1 cellular context compared by ENCODE assay signal in genomic region chr14:92039720-92040430, GRCh38.
A peak's percentile ranks its signal among the peaks of the same experiment; 100 is the strongest.
TF ChIP-seq lines count a peak whose summit lies in the region.

Gene TRIP11 (minus strand): TSS chr14:92040059. CDS start chr14:92039685, 374 bp downstream.

TF ChIP-seq in H1, 55 proteins besides CTCF, POLR2A, EP300 and RAD21 (continued from another document):
- no peak for TF ChIP-seq CHD7 (IDR thresholded peaks at IDR 0.05; ENCODE audit: insufficient replicate concordance, low read length)
- TF ChIP-seq RFX5 (IDR thresholded peaks at IDR 0.05; ENCODE audit: borderline replicate concordance, low read depth, low read length) = no peak
- TF ChIP-seq CBX8 (IDR thresholded peaks at IDR 0.05; ENCODE audit: borderline replicate concordance, low read depth, low read length) = no peak
- 0 out of 2 replicates have a peak, but pooled peaks have one; percentile 10 for TF ChIP-seq SRF (IDR thresholded peaks at IDR 0.05; ENCODE audit: low read depth, low read length)
- no peak for TF ChIP-seq CEBPB (IDR thresholded peaks at IDR 0.05; ENCODE audit: low read depth, low read length)
- TF ChIP-seq BCL11A (IDR thresholded peaks at IDR 0.05; ENCODE audit: low read depth in 2 of 2, low read length in 2 of 2) = no peak
- TF ChIP-seq SAP30 (IDR thresholded peaks at IDR 0.05; ENCODE audit: insufficient read depth, insufficient replicate concordance, low read length) = no peak
- TF ChIP-seq TEAD4 (IDR thresholded peaks at IDR 0.05; ENCODE audit: low read depth, low read length) = no peak
- TF ChIP-seq USF2 (IDR thresholded peaks at IDR 0.05; ENCODE audit: low read length) = 0 out of 2 replicates have a peak, but pooled peaks have one; percentile 6
- TF ChIP-seq YY1 (IDR thresholded peaks at IDR 0.05; ENCODE audit: low read depth, low read length) = peak; percentile 97
- no peak for TF ChIP-seq MAFK (IDR thresholded peaks at IDR 0.05; ENCODE audit: low read depth, low read length)
- peak; percentile 93 for TF ChIP-seq CREB1 (IDR thresholded peaks at IDR 0.05)
- TF ChIP-seq KDM1A (IDR thresholded peaks at IDR 0.05; ENCODE audit: borderline replicate concordance, low read length) = no peak
- TF ChIP-seq CBX5 (IDR thresholded peaks at IDR 0.05; ENCODE audit: low read depth, low read length) = no peak
- peak; percentile 92 for TF ChIP-seq TBP (IDR thresholded peaks at IDR 0.05; ENCODE audit: low read depth, low read length)
- peak; percentile 95 for TF ChIP-seq KDM5A (IDR thresholded peaks at IDR 0.05; ENCODE audit: low read length)
- TF ChIP-seq POLR2AphosphoS5 (IDR thresholded peaks at IDR 0.05; ENCODE audit: low read depth, low read length) = peak; percentile 96
- TF ChIP-seq SIN3A (conservative IDR thresholded peaks at IDR 0.05 in 1 of 2, IDR thresholded peaks at IDR 0.05 in 1 of 2; ENCODE audit: low read depth in 1 of 2, low read length in 2 of 2) = peak; percentile 44 to 55; a peak in 2 of 4 replicates
- TF ChIP-seq TAF1 (IDR thresholded peaks at IDR 0.05; ENCODE audit: low read depth, low read length) = peak; percentile 96
- no peak; a peak in 1 of 4 replicates for TF ChIP-seq HDAC2 (IDR thresholded peaks at IDR 0.05; ENCODE audit: borderline replicate concordance in 1 of 2, low read depth in 2 of 2, low read length in 2 of 2)
- peak; percentile 72 for TF ChIP-seq GTF2F1 (IDR thresholded peaks at IDR 0.05; ENCODE audit: borderline replicate concordance, low read depth, low read length)
- no peak for TF ChIP-seq CHD1 (IDR thresholded peaks at IDR 0.05; ENCODE audit: low read depth, low read length)
- TF ChIP-seq JUND (IDR thresholded peaks at IDR 0.05; ENCODE audit: low read length) = no peak
- TF ChIP-seq NRF1 (IDR thresholded peaks at IDR 0.05; ENCODE audit: low read depth, low read length) = no peak
- TF ChIP-seq KDM4A (IDR thresholded peaks at IDR 0.05; ENCODE audit: low read depth, low read length, severe bottlenecking) = peak; percentile 44
- TF ChIP-seq E2F6 (IDR thresholded peaks at IDR 0.05) = peak; percentile 46
- no peak for TF ChIP-seq JUN (IDR thresholded peaks at IDR 0.05; ENCODE audit: low read depth, low read length)
- TF ChIP-seq EGR1 (IDR thresholded peaks at IDR 0.05; ENCODE audit: borderline replicate concordance, low read depth, low read length) = 0 out of 2 replicates have a peak, but pooled peaks have one; percentile 37
- TF ChIP-seq CHD2 (IDR thresholded peaks at IDR 0.05; ENCODE audit: low read length) = no peak
- TF ChIP-seq RXRA (IDR thresholded peaks at IDR 0.05; ENCODE audit: insufficient read depth, low read depth, low read length) = no peak
- peak; percentile 41 for TF ChIP-seq ATF2 (IDR thresholded peaks at IDR 0.05; ENCODE audit: low read length)
- peak; percentile 76 for TF ChIP-seq MAX (IDR thresholded peaks at IDR 0.05)
- no peak for TF ChIP-seq GABPA (IDR thresholded peaks at IDR 0.05; ENCODE audit: borderline replicate concordance, insufficient read depth, low read length)
- TF ChIP-seq ZNF274 (IDR thresholded peaks at IDR 0.05; ENCODE audit: borderline replicate concordance, extremely low read depth, low read length) = no peak
- TF ChIP-seq PHF8 (conservative IDR thresholded peaks at IDR 0.05; ENCODE audit: low read depth, low read length) = peak; percentile 88
- 0 out of 2 replicates have a peak, but pooled peaks have one; percentile 44 for TF ChIP-seq SP1 (IDR thresholded peaks at IDR 0.05; ENCODE audit: low read depth, low read length)
- no peak for TF ChIP-seq SP4 (IDR thresholded peaks at IDR 0.05; ENCODE audit: low read length)
- peak; percentile 63 for TF ChIP-seq SP2 (IDR thresholded peaks at IDR 0.05; ENCODE audit: low read length)
- TF ChIP-seq FOSL1 (IDR thresholded peaks at IDR 0.05; ENCODE audit: insufficient read depth, low read depth, low read length) = no peak
- peak; percentile 73 for TF ChIP-seq RBBP5 (IDR thresholded peaks at IDR 0.05; ENCODE audit: borderline replicate concordance, low read depth, low read length)
- peak; percentile 77 for TF ChIP-seq TAF7 (optimal IDR thresholded peaks at IDR 0.05; ENCODE audit: borderline replicate concordance, low read depth, low read length)
- no peak for TF ChIP-seq POU5F1 (IDR thresholded peaks at IDR 0.05; ENCODE audit: low read depth, low read length)
- TF ChIP-seq SIX5 (IDR thresholded peaks at IDR 0.05; ENCODE audit: low read depth, low read length) = no peak
- no peak for TF ChIP-seq SUZ12 (IDR thresholded peaks at IDR 0.05; ENCODE audit: low read length)
- TF ChIP-seq ATF3 (IDR thresholded peaks at IDR 0.05; ENCODE audit: insufficient read depth, low read depth, low read length) = no peak
- TF ChIP-seq BACH1 (IDR thresholded peaks at IDR 0.05; ENCODE audit: low read length) = no peak
- no peak for TF ChIP-seq RNF2 (IDR thresholded peaks at IDR 0.05; ENCODE audit: borderline replicate concordance, low read depth, low read length, missing control alignments, poor library complexity, severe bottlenecking)
